19 cellular contexts compared by ENCODE assay signal in the genomic region with DNA sequence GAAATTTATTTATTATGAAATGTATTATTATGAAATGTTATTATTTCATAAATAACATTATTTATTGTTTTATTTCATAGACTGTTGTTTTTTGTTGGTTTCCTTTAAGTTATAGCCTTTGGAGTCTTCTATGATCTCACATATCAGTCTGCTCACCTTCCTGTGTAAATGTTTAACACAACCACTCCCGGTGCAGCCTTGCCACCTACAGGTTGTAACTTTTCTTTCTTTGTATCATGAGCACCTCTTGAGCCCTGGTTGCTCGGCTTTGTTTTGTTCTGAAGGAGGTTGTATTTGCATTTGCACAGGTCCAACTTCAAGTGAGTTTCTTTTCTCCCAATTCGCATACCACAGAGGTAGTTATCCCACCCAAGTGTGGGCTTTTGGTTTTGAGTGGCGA.
"Had no signal": no experiment of that assay in that cellular context is flagged by ENCODE, and none has a peak within 500 bp of the region (broad histone marks: within the 10 kb centered on the region; RNA-seq: fewer than 3 reads in every experiment).

No MANE protein-coding gene starts in this region.

- DNase-seq: activated CD4-positive, alpha-beta T cell treated with anti-CD3 and anti-CD28 coated beads, Interleukin-2, amount 10 ng/mL, durations not matched to agents 24 days and 14 days; activated CD4-positive, CD25-positive, alpha-beta regulatory T cell; activated CD8-positive, alpha-beta memory T cell treated with anti-CD3 and anti-CD28 coated beads, Interleukin-2, amount 50 U/mL, for 4 hours; activated CD8-positive, alpha-beta T cell treated with anti-CD3 and anti-CD28 coated beads, Interleukin-2, amount 10 ng/mL, durations not matched to agents 7 days and 5 days; activated effector memory CD4-positive, alpha-beta T cell treated with anti-CD3 and anti-CD28 coated beads, Interleukin-2, amount 50 U/mL, for 16 hours; activated T-cell treated with anti-CD3 and anti-CD28 coated beads, Interleukin-2, amount 50 U/mL, for 48 hours; adrenal gland; erythroblast; heart right ventricle; left ventricle myocardium inferior; posterior cingulate gyrus; stimulated activated naive CD8-positive, alpha-beta T cell treated with anti-CD3 and anti-CD28 coated beads, Interleukin-15, Interleukin-2, amounts not matched to agents 100 U/mL and 50 U/mL, for 24 hours; transverse colon had no signal

- H3K27ac Mint-ChIP-seq: activated CD4-positive, alpha-beta T cell treated with anti-CD3 and anti-CD28 coated beads, Interleukin-2, amount 10 ng/mL, durations not matched to agents 24 days and 14 days; activated CD8-positive, alpha-beta T cell treated with anti-CD3 and anti-CD28 coated beads, Interleukin-2, amount 10 ng/mL, durations not matched to agents 7 days and 5 days; activated naive CD4-positive, alpha-beta T cell treated with anti-CD3 and anti-CD28 coated beads, Interleukin-2, amount 50 U/mL, for 24 hours had no signal

- H3K4me3 Mint-ChIP-seq: activated CD4-positive, alpha-beta T cell treated with anti-CD3 and anti-CD28 coated beads, Interleukin-2, amount 10 ng/mL, durations not matched to agents 24 days and 14 days; activated CD8-positive, alpha-beta T cell treated with anti-CD3 and anti-CD28 coated beads, Interleukin-2, amount 10 ng/mL, durations not matched to agents 7 days and 5 days; activated naive CD4-positive, alpha-beta T cell treated with anti-CD3 and anti-CD28 coated beads, Interleukin-2, amount 50 U/mL, for 24 hours; nephron had no signal

- H3K27ac ChIP-seq: adrenal gland, gastroesophageal sphincter, heart right ventricle, left ventricle myocardium inferior, right atrium auricular region, skin epidermis, transverse colon had no signal

- H3K9me3 Mint-ChIP-seq: activated CD4-positive, alpha-beta T cell treated with anti-CD3 and anti-CD28 coated beads, Interleukin-2, amount 10 ng/mL, durations not matched to agents 24 days and 14 days; activated naive CD4-positive, alpha-beta T cell treated with anti-CD3 and anti-CD28 coated beads, Interleukin-2, amount 50 U/mL, for 24 hours had no signal

- H3K27me3 Mint-ChIP-seq: activated CD4-positive, alpha-beta T cell treated with anti-CD3 and anti-CD28 coated beads, Interleukin-2, amount 10 ng/mL, durations not matched to agents 24 days and 14 days; activated naive CD4-positive, alpha-beta T cell treated with anti-CD3 and anti-CD28 coated beads, Interleukin-2, amount 50 U/mL, for 24 hours had no signal

- H3K4me1 ChIP-seq: adrenal gland, gastroesophageal sphincter, heart right ventricle, left ventricle myocardium inferior, right atrium auricular region, transverse colon had no signal

- H3K4me1 Mint-ChIP-seq: activated CD4-positive, alpha-beta T cell treated with anti-CD3 and anti-CD28 coated beads, Interleukin-2, amount 10 ng/mL, durations not matched to agents 24 days and 14 days; activated naive CD4-positive, alpha-beta T cell treated with anti-CD3 and anti-CD28 coated beads, Interleukin-2, amount 50 U/mL, for 24 hours; nephron had no signal

- ATAC-seq: activated CD8-positive, alpha-beta T cell treated with anti-CD3 and anti-CD28 coated beads, Interleukin-2, amount 10 ng/mL, durations not matched to agents 7 days and 5 days; gastroesophageal sphincter; heart right ventricle; mucosa of descending colon; stimulated activated naive CD8-positive, alpha-beta T cell treated with anti-CD3 and anti-CD28 coated beads, Interleukin-15, Interleukin-2, amounts not matched to agents 100 U/mL and 50 U/mL, for 24 hours had no signal

- H3K27me3 ChIP-seq: adrenal gland, right atrium auricular region, transverse colon had no signal

- H3K36me3 ChIP-seq: adrenal gland, heart right ventricle, left ventricle myocardium inferior, right atrium auricular region, transverse colon had no signal

- H3K4me3 ChIP-seq: adrenal gland, gastroesophageal sphincter, heart right ventricle, left ventricle myocardium inferior, mucosa of descending colon, right atrium auricular region, skin epidermis, transverse colon had no signal

- H3K9me3 ChIP-seq: adrenal gland, gastroesophageal sphincter, mucosa of descending colon, right atrium auricular region, transverse colon had no signal
